ENCODE assay signal across 29 cellular contexts in genomic region chr15:80450811-80451321, GRCh38. TPM values are rescaled to one million over a fixed set of nuclear protein-coding genes. Genes with fewer than 3 reads are reported as not detected.
DNase-seq lines count a peak whose midpoint lies in the region; ATAC-seq, FAIRE-seq and TF ChIP-seq lines count a peak whose summit lies in the region.
"Had no signal": no experiment of that assay in that cellular context is flagged by ENCODE, and none has a peak within 500 bp of the region (broad histone marks: within the 10 kb centered on the region; RNA-seq: fewer than 3 reads in every experiment).

No MANE protein-coding gene starts in this region.

- H3K4me1 Mint-ChIP-seq in endodermal cell, result peaks cover 27% of the 10 kb centered on the region
- H3K4me1 Mint-ChIP-seq: stimulated activated effector memory CD8-positive, alpha-beta T cell treated with anti-CD3 and anti-CD28 coated beads, Interleukin-12 subunit alpha, Interleukin-12 subunit beta, amount 100 ng/mL, for 72 hours had no signal

- no peak overlapping the region for H4K91ac ChIP-seq in mesenchymal stem cell (ENCODE audit: low read length)

- no peak overlapping the region for H2BK120ac ChIP-seq in mesenchymal stem cell (ENCODE audit: low read depth, low read length)

- no peaks in the 10 kb centered on the region for H3K9me3 Mint-ChIP-seq in endodermal cell
- H3K9me3 Mint-ChIP-seq: CD4-positive, CD25-positive, alpha-beta regulatory T cell; nephron progenitor cell; stimulated activated effector memory CD8-positive, alpha-beta T cell treated with anti-CD3 and anti-CD28 coated beads, Interleukin-12 subunit alpha, Interleukin-12 subunit beta, amount 100 ng/mL, for 72 hours had no signal

- H3K36me3 ChIP-seq in endodermal cell (ENCODE audit: control insufficient read depth, insufficient read depth, low read length), result no peaks in the 10 kb centered on the region
- peaks cover 0 to 10% of the 10 kb centered on the region in 2 experiments for H3K36me3 ChIP-seq in mesenchymal stem cell (ENCODE audit: control insufficient read depth in 1 of 2, insufficient read depth in 2 of 2, low read depth in 1 of 2, low read length in 2 of 2)
- H3K36me3 ChIP-seq: brain microvascular endothelial cell, esophagus squamous epithelium, uterus had no signal

- H2AK5ac ChIP-seq in mesenchymal stem cell (ENCODE audit: low read length, severe bottlenecking), result peak overlapping the region; percentile 49

- no peak overlapping the region for H3K27ac ChIP-seq in endodermal cell (ENCODE audit: low read depth, low read length)
- H3K27ac ChIP-seq in mesenchymal stem cell (ENCODE audit: low read length, poor library complexity, severe bottlenecking), result peak overlapping the region; percentile 76
- H3K27ac ChIP-seq: 22Rv1, brain microvascular endothelial cell, esophagus squamous epithelium, uterus had no signal

- no peak overlapping the region for H3K23ac ChIP-seq in mesenchymal stem cell (ENCODE audit: low read length in 2 of 2)

- no peak overlapping the region for H3K4me3 ChIP-seq in endodermal cell (ENCODE audit: low read length)
- no peak overlapping the region for H3K4me3 ChIP-seq in mesenchymal stem cell (ENCODE audit: insufficient read depth in 1 of 2, low read depth in 1 of 2, low read length in 2 of 2)
- H3K4me3 ChIP-seq: esophagus squamous epithelium, K562, uterus had no signal

- peak overlapping the region; percentile 24 for H3K4me2 ChIP-seq in mesenchymal stem cell (ENCODE audit: low read length, poor library complexity, severe bottlenecking)

- no peak overlapping the region for H3K9ac ChIP-seq in endodermal cell (ENCODE audit: extremely low read depth, low read length, poor library complexity, severe bottlenecking)
- H3K9ac ChIP-seq in mesenchymal stem cell (ENCODE audit: low read length), result no peak overlapping the region

- peak overlapping the region in 1 of 2 experiments; percentile 66 for H3K14ac ChIP-seq in mesenchymal stem cell (ENCODE audit: low read length in 2 of 2)

- no peak overlapping the region for H3K4ac ChIP-seq in mesenchymal stem cell (ENCODE audit: low read depth in 1 of 2, low read length in 2 of 2)

- H3K4me3 Mint-ChIP-seq in endodermal cell, result no peak overlapping the region
- H3K4me3 Mint-ChIP-seq: CD4-positive, CD25-positive, alpha-beta regulatory T cell; nephron progenitor cell; stimulated activated effector memory CD8-positive, alpha-beta T cell treated with anti-CD3 and anti-CD28 coated beads, Interleukin-12 subunit alpha, Interleukin-12 subunit beta, amount 100 ng/mL, for 72 hours had no signal

- H3K18ac ChIP-seq in mesenchymal stem cell (ENCODE audit: low read depth in 1 of 2, low read length in 2 of 2), result no peak overlapping the region

- no peak for ATAC-seq in HG03442 (IDR thresholded peaks at IDR 0.05; ENCODE audit: unreplicated experiment)
- ATAC-seq: K562; right cardiac atrium; stimulated activated effector memory CD8-positive, alpha-beta T cell treated with anti-CD3 and anti-CD28 coated beads, Interleukin-12 subunit alpha, Interleukin-12 subunit beta, amount 100 ng/mL, for 72 hours had no signal

- no peak overlapping the region for H3K27ac Mint-ChIP-seq in endodermal cell
- H3K27ac Mint-ChIP-seq: CD4-positive, CD25-positive, alpha-beta regulatory T cell; nephron progenitor cell; stimulated activated effector memory CD8-positive, alpha-beta T cell treated with anti-CD3 and anti-CD28 coated beads, Interleukin-12 subunit alpha, Interleukin-12 subunit beta, amount 100 ng/mL, for 72 hours had no signal

- H3K36me3 Mint-ChIP-seq in endodermal cell (ENCODE audit: low read depth), result no peaks in the 10 kb centered on the region
- H3K36me3 Mint-ChIP-seq: CD4-positive, CD25-positive, alpha-beta regulatory T cell; stimulated activated effector memory CD8-positive, alpha-beta T cell treated with anti-CD3 and anti-CD28 coated beads, Interleukin-12 subunit alpha, Interleukin-12 subunit beta, amount 100 ng/mL, for 72 hours had no signal

- H2BK12ac ChIP-seq in mesenchymal stem cell (ENCODE audit: low read length in 2 of 2), result no peak overlapping the region

- no peak for FAIRE-seq in H54 (lab: Jason Lieb, UNC)
- FAIRE-seq: endometrium, frontal cortex, K562, RCC 7860 had no signal

- no peak for TF ChIP-seq POLR2A in H54 (IDR thresholded peaks at IDR 0.05; ENCODE audit: low read depth, low read length)

- H3K4me1 ChIP-seq in endodermal cell (ENCODE audit: control insufficient read depth, insufficient read depth, low read length) (peaks cover 8% of the 10 kb centered on the region), mesenchymal stem cell (ENCODE audit: control insufficient read depth, insufficient read depth, low read depth, low read length) (peaks cover 23% of the 10 kb centered on the region)
- H3K4me1 ChIP-seq: uterus had no signal

- no peaks in the 10 kb centered on the region for H3K9me3 ChIP-seq in endodermal cell (ENCODE audit: control insufficient read depth, low read length)
- H3K9me3 ChIP-seq in mesenchymal stem cell (ENCODE audit: control insufficient read depth, low read length), result no peaks in the 10 kb centered on the region
- H3K9me3 ChIP-seq: esophagus squamous epithelium, uterus had no signal

- H3K27me3 Mint-ChIP-seq in endodermal cell (ENCODE audit: insufficient read depth), result no peaks in the 10 kb centered on the region

- peak overlapping the region; percentile 25 for H2BK5ac ChIP-seq in mesenchymal stem cell (ENCODE audit: low read depth, low read length, poor library complexity, severe bottlenecking)

- H3K79me1 ChIP-seq in mesenchymal stem cell (replicated peaks; ENCODE audit: low read length, poor library complexity, severe bottlenecking), result peaks cover 10% of the 10 kb centered on the region

- 75 to 78% methylated on average over 10 to 14 of the region's 14 CpGs for WGBS in endodermal cell (ENCODE audit: insufficient coverage in 1 of 2, insufficient read length in 1 of 2), 2 experiments
- WGBS in mesenchymal stem cell, result 84% methylated on average over 6 of the region's 14 CpGs

- H3K27me3 ChIP-seq in endodermal cell (ENCODE audit: control insufficient read depth, insufficient read depth, low read length, poor library complexity, severe bottlenecking) (no peaks in the 10 kb centered on the region), mesenchymal stem cell (ENCODE audit: control insufficient read depth in 1 of 2, insufficient read depth in 1 of 2, low read length in 2 of 2) (peaks cover 0 to 3% of the 10 kb centered on the region in 2 experiments)
- H3K27me3 ChIP-seq: brain microvascular endothelial cell, uterus had no signal

- no peak overlapping the region for H2AFZ ChIP-seq in mesenchymal stem cell (ENCODE audit: low read depth, low read length)

- peak; percentile 17 for DNase-seq in NCI-H146 (lab: John Stamatoyannopoulos, UW)
- DNase-seq in NCI-H146 treated with DMSO at 0.1 percent for 48 hours (lab: John Stamatoyannopoulos, UW; ENCODE audit: unreplicated experiment), result no peak
- peak; percentile 84 for DNase-seq in endodermal cell
- DNase-seq in mesenchymal stem cell, result no peak
- DNase-seq in H54 (ENCODE audit: insufficient read length, low spot score), result no peak
- DNase-seq in H4 (ENCODE audit: low spot score), result no peak
- no peak for DNase-seq in stimulated activated CD4-positive, alpha-beta T cell treated with anti-CD3 and anti-CD28 coated beads, Interleukin-2, amount 100 ng/mL, for 48 hours
- DNase-seq: activated CD4-positive, alpha-beta T cell treated with anti-CD3 and anti-CD28 coated beads, Interleukin-2, amount 50 U/mL, for 1 hour; activated naive CD4-positive, alpha-beta T cell treated with Interleukin-2 at 50 U/mL for 16 hours; activated T-cell treated with anti-CD3 and anti-CD28 coated beads, Interleukin-2, amount 50 U/mL, for 48 hours; brain microvascular endothelial cell; CD4-positive, CD25-positive, alpha-beta regulatory T cell; esophagus squamous epithelium; NCI-H1105 treated with DMSO at 0.1 percent for 48 hours; NCI-H2029 treated with DMSO at 0.1 percent for 48 hours; nephron progenitor cell; right cardiac atrium; SIG-M5; stimulated activated CD4-positive, alpha-beta T cell treated with anti-CD3 and anti-CD28 coated beads, Interleukin-4, amount 100 ng/mL, for 24 hours; SW 1271; T-helper 9 cell; uterus had no signal

- H4K8ac ChIP-seq in mesenchymal stem cell (ENCODE audit: low read length), result no peak overlapping the region

- TF ChIP-seq CTCF in endodermal cell (conservative IDR thresholded peaks at IDR 0.05), result peak; percentile 69

- no peak overlapping the region for H2BK15ac ChIP-seq in mesenchymal stem cell (ENCODE audit: low read depth, poor library complexity, severe bottlenecking)

RNA-seq across cellular contexts. Expression of gene ARNT2, which starts 46.7 kb away (rescaled TPM):
- 10 to 100 TPM in 1 of 2 donors, 1 to 10 TPM in 1; 8.0 to 15.9 TPM for total RNA-seq in endodermal cell
- polyA plus RNA-seq in endodermal cell (2013, experiment 1 of 2), result 24.3 TPM
- 24.4 TPM for polyA plus RNA-seq in endodermal cell (2013, experiment 2 of 2)
- polyA plus RNA-seq in mesenchymal stem cell (2013, experiment 1 of 2), result 1.8 TPM
- polyA plus RNA-seq in mesenchymal stem cell (2013, experiment 2 of 2), result 1.3 TPM
- total RNA-seq in H4 (2014; rRNA removed; shearing (Covaris generic)), result 3.3 and 5.3 TPM in 2 replicates
- total RNA-seq: CD4-positive, CD25-positive, alpha-beta regulatory T cell; K562 had no signal
- polyA plus RNA-seq: CD4-positive, CD25-positive, alpha-beta regulatory T cell had no signal

Comparison
In these comparisons a context has a peak if more than half of its experiments do, and no peak if none do; other contexts are left out.
1. DNase-seq: peak in NCI-H146 (single experiment) and endodermal cell (single experiment); none in NCI-H146 treated with DMSO at 0.1 percent for 48 hours (single experiment), mesenchymal stem cell (single experiment), H54 (single experiment), H4 (single experiment) and stimulated activated CD4-positive, alpha-beta T cell treated with anti-CD3 and anti-CD28 coated beads, Interleukin-2, amount 100 ng/mL, for 48 hours (0 of 2).